ENCODE assay signal across 2 cellular contexts in the genomic region with DNA sequence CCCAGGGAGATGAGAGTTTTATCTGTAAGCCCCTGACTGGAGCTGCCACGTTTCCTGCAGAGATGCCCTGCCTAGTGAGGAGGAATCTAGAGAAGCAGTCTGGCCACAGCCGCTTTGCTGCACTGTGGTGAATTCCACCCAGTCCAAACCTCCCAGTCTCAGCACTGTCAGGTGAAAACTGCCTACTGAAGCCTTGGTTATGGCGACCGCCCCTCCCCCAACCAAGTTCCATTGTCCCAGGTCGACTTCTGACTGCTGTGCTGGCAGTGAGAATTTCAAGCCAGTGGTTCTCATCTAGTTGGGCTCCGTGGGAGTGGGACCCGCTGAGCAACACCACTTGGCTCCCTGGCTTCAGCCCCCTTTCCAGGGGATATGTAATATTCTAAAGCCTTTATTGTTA.
TF ChIP-seq lines count a peak whose summit lies in the region.

No MANE protein-coding gene starts in this region.

TF ChIP-seq in GM23338, 12 proteins besides CTCF, POLR2A, EP300 and RAD21 (continued from another document):
- TF ChIP-seq, protein P1, sequence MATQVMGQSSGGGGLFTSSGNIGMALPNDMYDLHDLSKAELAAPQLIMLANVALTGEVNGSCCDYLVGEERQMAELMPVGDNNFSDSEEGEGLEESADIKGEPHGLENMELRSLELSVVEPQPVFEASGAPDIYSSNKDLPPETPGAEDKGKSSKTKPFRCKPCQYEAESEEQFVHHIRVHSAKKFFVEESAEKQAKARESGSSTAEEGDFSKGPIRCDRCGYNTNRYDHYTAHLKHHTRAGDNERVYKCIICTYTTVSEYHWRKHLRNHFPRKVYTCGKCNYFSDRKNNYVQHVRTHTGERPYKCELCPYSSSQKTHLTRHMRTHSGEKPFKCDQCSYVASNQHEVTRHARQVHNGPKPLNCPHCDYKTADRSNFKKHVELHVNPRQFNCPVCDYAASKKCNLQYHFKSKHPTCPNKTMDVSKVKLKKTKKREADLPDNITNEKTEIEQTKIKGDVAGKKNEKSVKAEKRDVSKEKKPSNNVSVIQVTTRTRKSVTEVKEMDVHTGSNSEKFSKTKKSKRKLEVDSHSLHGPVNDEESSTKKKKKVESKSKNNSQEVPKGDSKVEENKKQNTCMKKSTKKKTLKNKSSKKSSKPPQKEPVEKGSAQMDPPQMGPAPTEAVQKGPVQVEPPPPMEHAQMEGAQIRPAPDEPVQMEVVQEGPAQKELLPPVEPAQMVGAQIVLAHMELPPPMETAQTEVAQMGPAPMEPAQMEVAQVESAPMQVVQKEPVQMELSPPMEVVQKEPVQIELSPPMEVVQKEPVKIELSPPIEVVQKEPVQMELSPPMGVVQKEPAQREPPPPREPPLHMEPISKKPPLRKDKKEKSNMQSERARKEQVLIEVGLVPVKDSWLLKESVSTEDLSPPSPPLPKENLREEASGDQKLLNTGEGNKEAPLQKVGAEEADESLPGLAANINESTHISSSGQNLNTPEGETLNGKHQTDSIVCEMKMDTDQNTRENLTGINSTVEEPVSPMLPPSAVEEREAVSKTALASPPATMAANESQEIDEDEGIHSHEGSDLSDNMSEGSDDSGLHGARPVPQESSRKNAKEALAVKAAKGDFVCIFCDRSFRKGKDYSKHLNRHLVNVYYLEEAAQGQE (IDR thresholded peaks at IDR 0.05; ENCODE audit: unreplicated experiment): no peak
- TF ChIP-seq, protein P2, sequence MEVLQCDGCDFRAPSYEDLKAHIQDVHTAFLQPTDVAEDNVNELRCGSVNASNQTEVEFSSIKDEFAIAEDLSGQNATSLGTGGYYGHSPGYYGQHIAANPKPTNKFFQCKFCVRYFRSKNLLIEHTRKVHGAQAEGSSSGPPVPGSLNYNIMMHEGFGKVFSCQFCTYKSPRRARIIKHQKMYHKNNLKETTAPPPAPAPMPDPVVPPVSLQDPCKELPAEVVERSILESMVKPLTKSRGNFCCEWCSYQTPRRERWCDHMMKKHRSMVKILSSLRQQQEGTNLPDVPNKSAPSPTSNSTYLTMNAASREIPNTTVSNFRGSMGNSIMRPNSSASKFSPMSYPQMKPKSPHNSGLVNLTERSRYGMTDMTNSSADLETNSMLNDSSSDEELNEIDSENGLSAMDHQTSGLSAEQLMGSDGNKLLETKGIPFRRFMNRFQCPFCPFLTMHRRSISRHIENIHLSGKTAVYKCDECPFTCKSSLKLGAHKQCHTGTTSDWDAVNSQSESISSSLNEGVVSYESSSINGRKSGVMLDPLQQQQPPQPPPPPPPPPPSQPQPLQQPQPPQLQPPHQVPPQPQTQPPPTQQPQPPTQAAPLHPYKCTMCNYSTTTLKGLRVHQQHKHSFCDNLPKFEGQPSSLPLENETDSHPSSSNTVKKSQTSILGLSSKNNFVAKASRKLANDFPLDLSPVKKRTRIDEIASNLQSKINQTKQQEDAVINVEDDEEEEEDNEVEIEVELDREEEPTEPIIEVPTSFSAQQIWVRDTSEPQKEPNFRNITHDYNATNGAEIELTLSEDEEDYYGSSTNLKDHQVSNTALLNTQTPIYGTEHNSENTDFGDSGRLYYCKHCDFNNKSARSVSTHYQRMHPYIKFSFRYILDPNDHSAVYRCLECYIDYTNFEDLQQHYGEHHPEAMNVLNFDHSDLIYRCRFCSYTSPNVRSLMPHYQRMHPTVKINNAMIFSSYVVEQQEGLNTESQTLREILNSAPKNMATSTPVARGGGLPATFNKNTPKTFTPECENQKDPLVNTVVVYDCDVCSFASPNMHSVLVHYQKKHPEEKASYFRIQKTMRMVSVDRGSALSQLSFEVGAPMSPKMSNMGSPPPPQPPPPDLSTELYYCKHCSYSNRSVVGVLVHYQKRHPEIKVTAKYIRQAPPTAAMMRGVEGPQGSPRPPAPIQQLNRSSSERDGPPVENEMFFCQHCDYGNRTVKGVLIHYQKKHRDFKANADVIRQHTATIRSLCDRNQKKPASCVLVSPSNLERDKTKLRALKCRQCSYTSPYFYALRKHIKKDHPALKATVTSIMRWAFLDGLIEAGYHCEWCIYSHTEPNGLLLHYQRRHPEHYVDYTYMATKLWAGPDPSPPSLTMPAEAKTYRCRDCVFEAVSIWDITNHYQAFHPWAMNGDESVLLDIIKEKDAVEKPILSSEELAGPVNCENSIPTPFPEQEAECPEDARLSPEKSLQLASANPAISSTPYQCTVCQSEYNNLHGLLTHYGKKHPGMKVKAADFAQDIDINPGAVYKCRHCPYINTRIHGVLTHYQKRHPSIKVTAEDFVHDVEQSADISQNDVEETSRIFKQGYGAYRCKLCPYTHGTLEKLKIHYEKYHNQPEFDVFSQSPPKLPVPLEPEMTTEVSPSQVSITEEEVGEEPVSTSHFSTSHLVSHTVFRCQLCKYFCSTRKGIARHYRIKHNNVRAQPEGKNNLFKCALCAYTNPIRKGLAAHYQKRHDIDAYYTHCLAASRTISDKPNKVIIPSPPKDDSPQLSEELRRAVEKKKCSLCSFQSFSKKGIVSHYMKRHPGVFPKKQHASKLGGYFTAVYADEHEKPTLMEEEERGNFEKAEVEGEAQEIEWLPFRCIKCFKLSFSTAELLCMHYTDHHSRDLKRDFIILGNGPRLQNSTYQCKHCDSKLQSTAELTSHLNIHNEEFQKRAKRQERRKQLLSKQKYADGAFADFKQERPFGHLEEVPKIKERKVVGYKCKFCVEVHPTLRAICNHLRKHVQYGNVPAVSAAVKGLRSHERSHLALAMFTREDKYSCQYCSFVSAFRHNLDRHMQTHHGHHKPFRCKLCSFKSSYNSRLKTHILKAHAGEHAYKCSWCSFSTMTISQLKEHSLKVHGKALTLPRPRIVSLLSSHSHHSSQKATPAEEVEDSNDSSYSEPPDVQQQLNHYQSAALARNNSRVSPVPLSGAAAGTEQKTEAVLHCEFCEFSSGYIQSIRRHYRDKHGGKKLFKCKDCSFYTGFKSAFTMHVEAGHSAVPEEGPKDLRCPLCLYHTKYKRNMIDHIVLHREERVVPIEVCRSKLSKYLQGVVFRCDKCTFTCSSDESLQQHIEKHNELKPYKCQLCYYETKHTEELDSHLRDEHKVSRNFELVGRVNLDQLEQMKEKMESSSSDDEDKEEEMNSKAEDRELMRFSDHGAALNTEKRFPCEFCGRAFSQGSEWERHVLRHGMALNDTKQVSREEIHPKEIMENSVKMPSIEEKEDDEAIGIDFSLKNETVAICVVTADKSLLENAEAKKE (CRISPR knock-in tag; IDR thresholded peaks at IDR 0.05): no peak
- TF ChIP-seq POLR2AphosphoS5 (IDR thresholded peaks at IDR 0.05; ENCODE audit: low read depth) (no peak), ZNF114 (CRISPR knock-in tag; IDR thresholded peaks at IDR 0.05) (no peak), ZNF331 (CRISPR knock-in tag; IDR thresholded peaks at IDR 0.05; ENCODE audit: low read depth) (no peak)

TF ChIP-seq in WTC11, 78 proteins besides CTCF, POLR2A, EP300 and RAD21 (continued from another document):
- TF ChIP-seq, protein P3, sequence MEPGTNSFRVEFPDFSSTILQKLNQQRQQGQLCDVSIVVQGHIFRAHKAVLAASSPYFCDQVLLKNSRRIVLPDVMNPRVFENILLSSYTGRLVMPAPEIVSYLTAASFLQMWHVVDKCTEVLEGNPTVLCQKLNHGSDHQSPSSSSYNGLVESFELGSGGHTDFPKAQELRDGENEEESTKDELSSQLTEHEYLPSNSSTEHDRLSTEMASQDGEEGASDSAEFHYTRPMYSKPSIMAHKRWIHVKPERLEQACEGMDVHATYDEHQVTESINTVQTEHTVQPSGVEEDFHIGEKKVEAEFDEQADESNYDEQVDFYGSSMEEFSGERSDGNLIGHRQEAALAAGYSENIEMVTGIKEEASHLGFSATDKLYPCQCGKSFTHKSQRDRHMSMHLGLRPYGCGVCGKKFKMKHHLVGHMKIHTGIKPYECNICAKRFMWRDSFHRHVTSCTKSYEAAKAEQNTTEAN (CRISPR knock-in tag; IDR thresholded peaks at IDR 0.05): no peak
- TF ChIP-seq ZNF219 (CRISPR knock-in tag; IDR thresholded peaks at IDR 0.05; ENCODE audit: borderline replicate concordance) (no peak), ZNF232 (CRISPR knock-in tag; IDR thresholded peaks at IDR 0.05) (no peak), SOX15 (CRISPR knock-in tag; IDR thresholded peaks at IDR 0.05) (no peak), HMGA2 (CRISPR knock-in tag; IDR thresholded peaks at IDR 0.05) (no peak), ZNF263 (CRISPR knock-in tag; IDR thresholded peaks at IDR 0.05; ENCODE audit: low read depth) (no peak)
- TF ChIP-seq, protein P4, sequence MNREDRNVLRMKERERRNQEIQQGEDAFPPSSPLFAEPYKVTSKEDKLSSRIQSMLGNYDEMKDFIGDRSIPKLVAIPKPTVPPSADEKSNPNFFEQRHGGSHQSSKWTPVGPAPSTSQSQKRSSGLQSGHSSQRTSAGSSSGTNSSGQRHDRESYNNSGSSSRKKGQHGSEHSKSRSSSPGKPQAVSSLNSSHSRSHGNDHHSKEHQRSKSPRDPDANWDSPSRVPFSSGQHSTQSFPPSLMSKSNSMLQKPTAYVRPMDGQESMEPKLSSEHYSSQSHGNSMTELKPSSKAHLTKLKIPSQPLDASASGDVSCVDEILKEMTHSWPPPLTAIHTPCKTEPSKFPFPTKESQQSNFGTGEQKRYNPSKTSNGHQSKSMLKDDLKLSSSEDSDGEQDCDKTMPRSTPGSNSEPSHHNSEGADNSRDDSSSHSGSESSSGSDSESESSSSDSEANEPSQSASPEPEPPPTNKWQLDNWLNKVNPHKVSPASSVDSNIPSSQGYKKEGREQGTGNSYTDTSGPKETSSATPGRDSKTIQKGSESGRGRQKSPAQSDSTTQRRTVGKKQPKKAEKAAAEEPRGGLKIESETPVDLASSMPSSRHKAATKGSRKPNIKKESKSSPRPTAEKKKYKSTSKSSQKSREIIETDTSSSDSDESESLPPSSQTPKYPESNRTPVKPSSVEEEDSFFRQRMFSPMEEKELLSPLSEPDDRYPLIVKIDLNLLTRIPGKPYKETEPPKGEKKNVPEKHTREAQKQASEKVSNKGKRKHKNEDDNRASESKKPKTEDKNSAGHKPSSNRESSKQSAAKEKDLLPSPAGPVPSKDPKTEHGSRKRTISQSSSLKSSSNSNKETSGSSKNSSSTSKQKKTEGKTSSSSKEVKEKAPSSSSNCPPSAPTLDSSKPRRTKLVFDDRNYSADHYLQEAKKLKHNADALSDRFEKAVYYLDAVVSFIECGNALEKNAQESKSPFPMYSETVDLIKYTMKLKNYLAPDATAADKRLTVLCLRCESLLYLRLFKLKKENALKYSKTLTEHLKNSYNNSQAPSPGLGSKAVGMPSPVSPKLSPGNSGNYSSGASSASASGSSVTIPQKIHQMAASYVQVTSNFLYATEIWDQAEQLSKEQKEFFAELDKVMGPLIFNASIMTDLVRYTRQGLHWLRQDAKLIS (CRISPR knock-in tag; IDR thresholded peaks at IDR 0.05; ENCODE audit: borderline replicate concordance): no peak
TF ChIP-seq in WTC11: peak in this region for 0.
